30 cellular contexts compared by ENCODE assay signal in the genomic region with DNA sequence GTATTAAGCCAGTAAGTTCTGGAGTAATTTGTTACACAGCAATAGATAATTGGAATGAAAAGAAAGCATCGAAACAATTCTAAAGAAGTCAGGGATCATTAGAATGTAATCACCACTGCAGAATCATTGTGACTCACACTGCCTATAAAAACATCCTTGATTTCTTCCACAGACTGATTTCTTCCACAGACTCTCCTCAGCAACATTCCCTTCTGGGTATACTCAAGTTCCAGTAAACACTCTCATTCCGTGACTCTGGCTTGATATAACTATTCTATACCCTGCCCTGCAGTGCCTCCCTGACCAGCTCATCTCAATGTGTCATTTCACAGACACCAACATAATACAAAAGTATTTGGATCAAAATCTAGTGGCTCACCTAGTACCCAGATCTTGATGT.
DNase-seq lines count a peak whose midpoint lies in the region; ATAC-seq, FAIRE-seq and TF ChIP-seq lines count a peak whose summit lies in the region.
"Had no signal": no experiment of that assay in that cellular context is flagged by ENCODE, and none has a peak within 500 bp of the region (broad histone marks: within the 10 kb centered on the region; RNA-seq: fewer than 3 reads in every experiment).

No MANE protein-coding gene starts in this region.

- H3K27ac Mint-ChIP-seq in chondrocyte (ENCODE audit: unreplicated experiment) = peak overlapping the region; percentile 82
- H3K27ac Mint-ChIP-seq: activated CD4-positive, alpha-beta T cell treated with anti-CD3 and anti-CD28 coated beads, Interleukin-2, amount 10 ng/mL, durations not matched to agents 24 days and 14 days; activated naive CD8-positive, alpha-beta T cell treated with anti-CD3 and anti-CD28 coated beads, Interleukin-2, amount 10 ng/mL, durations not matched to agents 7 days and 5 days; brain; immature natural killer cell; naive B cell had no signal

- DNase-seq in LHCN-M2 (ENCODE audit: low read depth) = peak; percentile 14
- DNase-seq in chondrocyte (ENCODE audit: low spot score) = no peak
- peak; percentile 15 for DNase-seq in kidney glomerular epithelial cell (lab: John Stamatoyannopoulos, UW)
- DNase-seq in HTR-8/SVneo (ENCODE audit: insufficient read length, low spot score) = no peak
- DNase-seq in AG08395 (ENCODE audit: low spot score) = no peak
- no peak for DNase-seq in DMS114 treated with DMSO at 0.1 percent for 48 hours (lab: John Stamatoyannopoulos, UW; ENCODE audit: unreplicated experiment)
- DNase-seq: activated CD4-positive, alpha-beta T cell treated with anti-CD3 and anti-CD28 coated beads, Interleukin-2, amount 10 ng/mL, durations not matched to agents 24 days and 14 days; activated effector memory CD4-positive, alpha-beta T cell treated with anti-CD3 and anti-CD28 coated beads, Interleukin-2, amount 50 U/mL, for 16 hours; activated naive CD8-positive, alpha-beta T cell treated with anti-CD3 and anti-CD28 coated beads, Interleukin-2, amount 10 ng/mL, durations not matched to agents 7 days and 5 days; activated T-cell treated with anti-CD3 and anti-CD28 coated beads, Interleukin-2, amount 50 U/mL, for 1 hour; DMS53; effector CD4-positive, alpha-beta T cell; gastrocnemius medialis; H7; hypothalamus; immature natural killer cell; left lung; MV-4-11; naive B cell; NCI-H2171; NCI-H510A treated with DMSO at 0.1 percent for 48 hours; nucleus accumbens; PC-9; SHP77; stimulated activated CD4-positive, alpha-beta T cell treated with anti-CD3 and anti-CD28 coated beads, Interleukin-2, amount 100 ng/mL, for 24 hours had no signal

- H3K36me3 Mint-ChIP-seq in chondrocyte (ENCODE audit: low read depth) = peaks cover 3% of the 10 kb centered on the region
- H3K36me3 Mint-ChIP-seq: activated naive CD8-positive, alpha-beta T cell treated with anti-CD3 and anti-CD28 coated beads, Interleukin-2, amount 10 ng/mL, durations not matched to agents 7 days and 5 days; brain; immature natural killer cell; naive B cell had no signal

- H3K36me3 ChIP-seq in ACC112 (ENCODE audit: insufficient read depth, low read length) = no peaks in the 10 kb centered on the region
- H3K36me3 ChIP-seq: gastrocnemius medialis, left lung, tibial nerve had no signal

- H3K4me1 Mint-ChIP-seq in chondrocyte (ENCODE audit: low read depth) = peaks cover 26% of the 10 kb centered on the region
- H3K4me1 Mint-ChIP-seq: activated CD4-positive, alpha-beta T cell treated with anti-CD3 and anti-CD28 coated beads, Interleukin-2, amount 10 ng/mL, durations not matched to agents 24 days and 14 days; immature natural killer cell; naive B cell had no signal

- H3K4me1 ChIP-seq in ACC112 (ENCODE audit: control insufficient read depth, insufficient read depth, low read length, unreplicated experiment) = peaks cover 7% of the 10 kb centered on the region
- H3K4me1 ChIP-seq: gastrocnemius medialis, left lung had no signal

- peak overlapping the region; percentile 18 for H3K27ac ChIP-seq in ACC112 (ENCODE audit: low read depth, low read length)
- H3K27ac ChIP-seq: epithelial cell of prostate, gastrocnemius medialis, left lung, PC-9 had no signal

- TF ChIP-seq CTCF in chondrocyte (IDR thresholded peaks at IDR 0.05) = no peak

- no peak overlapping the region for H2AFZ ChIP-seq in ACC112 (ENCODE audit: low read length, unreplicated experiment)
- H2AFZ ChIP-seq: PC-9 had no signal

- H3K27me3 ChIP-seq in ACC112 (ENCODE audit: insufficient read depth, low read length) = no peaks in the 10 kb centered on the region
- H3K27me3 ChIP-seq: gastrocnemius medialis, tibial nerve had no signal

- H3K79me2 ChIP-seq in ACC112 (ENCODE audit: control insufficient read depth, insufficient read depth, low read length, unreplicated experiment) = no peaks in the 10 kb centered on the region

- no peak overlapping the region for H3K4me3 ChIP-seq in ACC112 (ENCODE audit: low read depth, low read length)
- H3K4me3 ChIP-seq: gastrocnemius medialis, left lung, PC-9, tibial nerve had no signal

- no peak overlapping the region for H3K4me3 Mint-ChIP-seq in chondrocyte (ENCODE audit: unreplicated experiment)
- H3K4me3 Mint-ChIP-seq: activated CD4-positive, alpha-beta T cell treated with anti-CD3 and anti-CD28 coated beads, Interleukin-2, amount 10 ng/mL, durations not matched to agents 24 days and 14 days; activated naive CD8-positive, alpha-beta T cell treated with anti-CD3 and anti-CD28 coated beads, Interleukin-2, amount 10 ng/mL, durations not matched to agents 7 days and 5 days; brain; immature natural killer cell; naive B cell had no signal

- ATAC-seq in HG02938 (IDR thresholded peaks at IDR 0.05; ENCODE audit: unreplicated experiment) = no peak
- ATAC-seq: gastrocnemius medialis, left lung had no signal

- H3K27me3 Mint-ChIP-seq in chondrocyte (ENCODE audit: low read depth) = no peaks in the 10 kb centered on the region
- H3K27me3 Mint-ChIP-seq: activated CD4-positive, alpha-beta T cell treated with anti-CD3 and anti-CD28 coated beads, Interleukin-2, amount 10 ng/mL, durations not matched to agents 24 days and 14 days had no signal

- peaks cover 7% of the 10 kb centered on the region for H3K9me3 Mint-ChIP-seq in chondrocyte (ENCODE audit: low read depth)
- H3K9me3 Mint-ChIP-seq: activated CD4-positive, alpha-beta T cell treated with anti-CD3 and anti-CD28 coated beads, Interleukin-2, amount 10 ng/mL, durations not matched to agents 24 days and 14 days; activated naive CD8-positive, alpha-beta T cell treated with anti-CD3 and anti-CD28 coated beads, Interleukin-2, amount 10 ng/mL, durations not matched to agents 7 days and 5 days had no signal

- no peak for FAIRE-seq in HTR-8/SVneo (lab: Jason Lieb, UNC)

Comparison
In these comparisons a context has a peak if more than half of its experiments do, and no peak if none do; other contexts are left out.
1. DNase-seq: peak in LHCN-M2 (single experiment) and kidney glomerular epithelial cell (single experiment); none in chondrocyte (single experiment), HTR-8/SVneo (single experiment), AG08395 (single experiment) and DMS114 treated with DMSO at 0.1 percent for 48 hours (single experiment).